ENCODE assay signal across 26 cellular contexts in the genomic region with DNA sequence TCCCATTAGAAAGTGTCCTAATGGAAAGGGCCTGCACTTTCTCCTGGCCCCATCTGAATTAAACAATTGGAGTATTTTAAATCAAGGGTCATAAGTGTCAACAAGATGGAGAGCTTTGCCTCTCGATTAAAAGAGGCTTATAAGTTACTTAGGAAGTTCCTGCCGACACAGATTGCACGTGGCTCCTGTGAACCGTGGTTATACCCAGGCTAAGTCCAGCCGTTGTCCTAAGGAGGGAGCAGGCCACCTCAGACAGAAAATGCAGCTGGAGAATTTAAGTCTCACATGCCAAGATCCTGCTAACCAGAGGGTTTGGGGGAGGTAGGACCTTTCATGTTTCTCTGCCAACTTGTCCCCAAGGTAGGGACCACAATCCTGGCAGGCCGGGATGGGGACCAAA.
"Had no signal": no experiment of that assay in that cellular context is flagged by ENCODE, and none has a peak within 500 bp of the region (broad histone marks: within the 10 kb centered on the region; RNA-seq: fewer than 3 reads in every experiment).

No MANE protein-coding gene starts in this region.

- H3K4me1 Mint-ChIP-seq: activated B cell treated with CpG ODN at 0.5 μM for 24 hours; activated naive CD4-positive, alpha-beta T cell treated with anti-CD3 and anti-CD28 coated beads, Interleukin-2, amount 10 ng/mL, durations not matched to agents 7 days and 5 days; activated naive CD8-positive, alpha-beta T cell treated with anti-CD3 and anti-CD28 coated beads, Interleukin-2, amount 10 ng/mL, durations not matched to agents 7 days and 5 days; T-helper 17 cell had no signal

- H3K27ac Mint-ChIP-seq: activated B cell treated with CpG ODN at 0.5 μM for 24 hours; activated CD8-positive, alpha-beta T cell treated with anti-CD3 and anti-CD28 coated beads for 36 hours; activated naive CD4-positive, alpha-beta T cell treated with anti-CD3 and anti-CD28 coated beads, Interleukin-2, amount 10 ng/mL, durations not matched to agents 7 days and 5 days; activated naive CD4-positive, alpha-beta T cell treated with anti-CD3 and anti-CD28 coated beads, Interleukin-2, amount 50 U/mL, for 72 hours; activated naive CD8-positive, alpha-beta T cell treated with anti-CD3 and anti-CD28 coated beads, Interleukin-2, amount 10 ng/mL, durations not matched to agents 7 days and 5 days; activated T-cell treated with anti-CD3 and anti-CD28 coated beads, Interleukin-2, amount 50 U/mL, for 24 hours; activated T-cell treated with anti-CD3 and anti-CD28 coated beads, Interleukin-2, amount 50 U/mL, for 72 hours; T-helper 2 cell treated with Interferon-gamma antibody and Interleukin-4, amounts not matched to agents 5 μg/mL and 100 μg/mL, for 36 hours had no signal

- H3K9me3 Mint-ChIP-seq: activated B cell treated with CpG ODN at 0.5 μM for 24 hours; activated CD8-positive, alpha-beta T cell treated with anti-CD3 and anti-CD28 coated beads for 36 hours; activated naive CD4-positive, alpha-beta T cell treated with anti-CD3 and anti-CD28 coated beads, Interleukin-2, amount 50 U/mL, for 72 hours; activated naive CD8-positive, alpha-beta T cell treated with anti-CD3 and anti-CD28 coated beads, Interleukin-2, amount 10 ng/mL, durations not matched to agents 7 days and 5 days; activated T-cell treated with anti-CD3 and anti-CD28 coated beads, Interleukin-2, amount 50 U/mL, for 24 hours; activated T-cell treated with anti-CD3 and anti-CD28 coated beads, Interleukin-2, amount 50 U/mL, for 72 hours; T-helper 2 cell treated with Interferon-gamma antibody and Interleukin-4, amounts not matched to agents 5 μg/mL and 100 μg/mL, for 36 hours had no signal

- H3K27me3 Mint-ChIP-seq: activated B cell treated with CpG ODN at 0.5 μM for 24 hours; activated CD8-positive, alpha-beta T cell treated with anti-CD3 and anti-CD28 coated beads for 36 hours; activated naive CD4-positive, alpha-beta T cell treated with anti-CD3 and anti-CD28 coated beads, Interleukin-2, amount 10 ng/mL, durations not matched to agents 7 days and 5 days; activated naive CD8-positive, alpha-beta T cell treated with anti-CD3 and anti-CD28 coated beads, Interleukin-2, amount 10 ng/mL, durations not matched to agents 7 days and 5 days; activated T-cell treated with anti-CD3 and anti-CD28 coated beads, Interleukin-2, amount 50 U/mL, for 24 hours; T-helper 17 cell had no signal

- H3K4me3 Mint-ChIP-seq: activated B cell treated with CpG ODN at 0.5 μM for 24 hours; activated CD8-positive, alpha-beta T cell treated with anti-CD3 and anti-CD28 coated beads for 36 hours; activated naive CD4-positive, alpha-beta T cell treated with anti-CD3 and anti-CD28 coated beads, Interleukin-2, amount 10 ng/mL, durations not matched to agents 7 days and 5 days; activated naive CD8-positive, alpha-beta T cell treated with anti-CD3 and anti-CD28 coated beads, Interleukin-2, amount 10 ng/mL, durations not matched to agents 7 days and 5 days; activated T-cell treated with anti-CD3 and anti-CD28 coated beads, Interleukin-2, amount 50 U/mL, for 24 hours; activated T-cell treated with anti-CD3 and anti-CD28 coated beads, Interleukin-2, amount 50 U/mL, for 72 hours; brain; T-helper 17 cell; T-helper 2 cell treated with Interferon-gamma antibody and Interleukin-4, amounts not matched to agents 5 μg/mL and 100 μg/mL, for 36 hours had no signal

- DNase-seq: activated B cell treated with CpG ODN at 0.5 μM for 24 hours; activated CD4-positive, alpha-beta T cell treated with anti-CD3 and anti-CD28 coated beads for 48 hours; activated CD4-positive, alpha-beta T cell treated with anti-CD3 and anti-CD28 coated beads, Interleukin-2, amount 50 U/mL, for 1 hour; activated CD4-positive, alpha-beta T cell treated with anti-CD3 and anti-CD28 coated beads, Interleukin-2, amount 50 U/mL, for 48 hours; activated CD8-positive, alpha-beta memory T cell treated with anti-CD3 and anti-CD28 coated beads for 24 hours; activated CD8-positive, alpha-beta T cell treated with anti-CD3 and anti-CD28 coated beads for 36 hours; activated gamma-delta T cell; activated naive CD4-positive, alpha-beta T cell; activated naive CD4-positive, alpha-beta T cell treated with anti-CD3 and anti-CD28 coated beads, Interleukin-2, amount 10 ng/mL, durations not matched to agents 7 days and 5 days; activated naive CD8-positive, alpha-beta T cell treated with anti-CD3 and anti-CD28 coated beads, Interleukin-2, amount 10 ng/mL, durations not matched to agents 7 days and 5 days; activated T-cell treated with anti-CD3 and anti-CD28 coated beads, Interleukin-2, amount 50 U/mL, for 24 hours; activated T-cell treated with anti-CD3 and anti-CD28 coated beads, Interleukin-2, amount 50 U/mL, for 72 hours; central memory CD4-positive, alpha-beta T cell; cerebellar nuclear complex; colonic mucosa; effector CD8-positive, alpha-beta T cell; esophagus squamous epithelium; foreskin melanocyte; heart left ventricle; hypothalamus; T-helper 17 cell; T1000 had no signal

- ATAC-seq: activated CD4-positive, CD25-positive, alpha-beta regulatory T cell treated with anti-CD3 and anti-CD28 coated beads, Interleukin-2, amount 50 U/mL, for 24 hours; activated CD8-positive, alpha-beta T cell treated with anti-CD3 and anti-CD28 coated beads for 36 hours; activated naive CD4-positive, alpha-beta T cell treated with anti-CD3 and anti-CD28 coated beads, Interleukin-2, amount 50 U/mL, for 72 hours; activated T-cell treated with anti-CD3 and anti-CD28 coated beads, Interleukin-2, amount 50 U/mL, for 72 hours; heart left ventricle; T-helper 17 cell had no signal

- H3K36me3 Mint-ChIP-seq: activated naive CD4-positive, alpha-beta T cell treated with anti-CD3 and anti-CD28 coated beads, Interleukin-2, amount 10 ng/mL, durations not matched to agents 7 days and 5 days; activated naive CD4-positive, alpha-beta T cell treated with anti-CD3 and anti-CD28 coated beads, Interleukin-2, amount 50 U/mL, for 72 hours; activated naive CD8-positive, alpha-beta T cell treated with anti-CD3 and anti-CD28 coated beads, Interleukin-2, amount 10 ng/mL, durations not matched to agents 7 days and 5 days had no signal
